ENCODE assay signal across 16 cellular contexts in genomic region chr6:32369678-32370077, GRCh38. TPM values are rescaled to one million over a fixed set of nuclear protein-coding genes. Genes with fewer than 3 reads are reported as not detected.
DNase-seq lines count a peak whose midpoint lies in the region; ATAC-seq, FAIRE-seq and TF ChIP-seq lines count a peak whose summit lies in the region.
"Had no signal": no experiment of that assay in that cellular context is flagged by ENCODE, and none has a peak within 500 bp of the region (broad histone marks: within the 10 kb centered on the region; RNA-seq: fewer than 3 reads in every experiment).

No MANE protein-coding gene starts in this region.

- H2AFZ ChIP-seq in astrocyte (ENCODE audit: low read depth, low read length): no peak overlapping the region

- no peaks in the 10 kb centered on the region for H3K9me3 ChIP-seq in astrocyte (ENCODE audit: insufficient read depth, low read depth, low read length)
- H3K9me3 ChIP-seq: SJCRH30 had no signal

- peaks cover 13% of the 10 kb centered on the region for H3K4me1 Mint-ChIP-seq in astrocyte (ENCODE audit: low read depth, unreplicated experiment)

- H3K36me3 Mint-ChIP-seq in astrocyte (ENCODE audit: low read depth, unreplicated experiment): peaks cover 2% of the 10 kb centered on the region

- DNase-seq in AG09319 (ENCODE audit: extremely low read depth, low read depth) (peak; percentile 15), HCEC 1CT (peak; percentile 88), astrocyte (ENCODE audit: low read depth) (peak; percentile 76), kidney epithelial cell (ENCODE audit: low read depth) (peak; percentile 75), NCI-H526 (lab: John Stamatoyannopoulos, UW) (no peak), DMS79 treated with DMSO at 0.1 percent for 48 hours (lab: John Stamatoyannopoulos, UW) (no peak), SHP77 (lab: John Stamatoyannopoulos, UW) (no peak)
- DNase-seq: DMS79; KG1; NCI-H446; occipital lobe; SJCRH30; stimulated activated CD4-positive, alpha-beta T cell treated with anti-CD3 and anti-CD28 coated beads, Interleukin-4, amount 100 ng/mL, for 1 hour; substantia nigra had no signal

- no peak for ATAC-seq in GM18505 (IDR thresholded peaks at IDR 0.05; ENCODE audit: unreplicated experiment)

- H3K27me3 Mint-ChIP-seq in astrocyte (ENCODE audit: low read depth, unreplicated experiment): peaks cover 7% of the 10 kb centered on the region

- no peaks in the 10 kb centered on the region for H4K20me1 ChIP-seq in astrocyte (ENCODE audit: insufficient read depth, low read length)

- no peak overlapping the region for H3K27ac Mint-ChIP-seq in astrocyte (ENCODE audit: unreplicated experiment)

- H3K4me2 ChIP-seq in astrocyte (ENCODE audit: low read length): peak overlapping the region; percentile 29

- H3K27me3 ChIP-seq in astrocyte (ENCODE audit: insufficient read depth, low read length): peaks cover 2% of the 10 kb centered on the region
- no peaks in the 10 kb centered on the region for H3K27me3 ChIP-seq in kidney epithelial cell (ENCODE audit: control insufficient read depth, insufficient read depth, low read length)
- H3K27me3 ChIP-seq: SJCRH30 had no signal

- H3K4me3 Mint-ChIP-seq in astrocyte (ENCODE audit: unreplicated experiment): no peak overlapping the region

- TF ChIP-seq CTCF in AG09319 (IDR thresholded peaks at IDR 0.05; ENCODE audit: low read depth, low read length) (no peak), astrocyte (IDR thresholded peaks at IDR 0.05; ENCODE audit: insufficient read depth, low read depth, low read length) (no peak), kidney epithelial cell (IDR thresholded peaks at IDR 0.05; ENCODE audit: insufficient read depth, low read length, poor library complexity, severe bottlenecking) (no peak)

- FAIRE-seq in astrocyte (lab: Jason Lieb, UNC): peak; percentile 90

- no peak overlapping the region for H3K9ac ChIP-seq in astrocyte (ENCODE audit: low read length)

- no peak for TF ChIP-seq POLR2A in GM18505 (IDR thresholded peaks at IDR 0.05; ENCODE audit: borderline replicate concordance, extremely low read depth, insufficient read depth, insufficient read length)

- H3K9me3 Mint-ChIP-seq in astrocyte (ENCODE audit: unreplicated experiment): peaks cover 8% of the 10 kb centered on the region

- H3K27ac ChIP-seq in astrocyte (ENCODE audit: low read depth, low read length): peak overlapping the region; percentile 2
- H3K27ac ChIP-seq: SJCRH30 had no signal

- no peaks in the 10 kb centered on the region for H3K36me3 ChIP-seq in astrocyte (ENCODE audit: insufficient read depth, low read length)
- no peaks in the 10 kb centered on the region for H3K36me3 ChIP-seq in kidney epithelial cell (ENCODE audit: control insufficient read depth, insufficient read depth, low read length)
- H3K36me3 ChIP-seq: SJCRH30 had no signal

- no peaks in the 10 kb centered on the region for H3K79me2 ChIP-seq in astrocyte (ENCODE audit: insufficient read depth, low read length)

- H3K4me3 ChIP-seq in astrocyte (ENCODE audit: insufficient read depth, low read depth, low read length): no peak overlapping the region
- no peak overlapping the region for H3K4me3 ChIP-seq in kidney epithelial cell (ENCODE audit: low read depth, low read length)
- H3K4me3 ChIP-seq: SJCRH30 had no signal

- H3K4me1 ChIP-seq in astrocyte (ENCODE audit: insufficient read depth, low read length): peaks cover 17% of the 10 kb centered on the region
- H3K4me1 ChIP-seq: SJCRH30 had no signal

RNA-seq across cellular contexts. Expression of gene TSBP1, which starts 2.0 kb away (rescaled TPM):
- total RNA-seq in astrocyte (not detected in 2 replicates), kidney epithelial cell (not detected in 2 replicates)
- total RNA-seq: liver, occipital lobe, SJCRH30 had no signal

RNA-seq across cellular contexts. Expression of gene BTNL2, which starts 37.3 kb away (rescaled TPM):
- total RNA-seq in astrocyte (not detected in 2 replicates), kidney epithelial cell (not detected in 2 replicates)
- total RNA-seq: liver, occipital lobe, SJCRH30 had no signal

Comparison
In these comparisons a context has a peak if more than half of its experiments do, and no peak if none do; other contexts are left out.
1. DNase-seq: peak in AG09319 (single experiment), HCEC 1CT (single experiment), astrocyte (single experiment) and kidney epithelial cell (single experiment); none in NCI-H526 (0 of 2), DMS79 treated with DMSO at 0.1 percent for 48 hours (single experiment) and SHP77 (0 of 2).